Comparison of ENCODE assay signal across 15 cellular contexts in the genomic region with DNA sequence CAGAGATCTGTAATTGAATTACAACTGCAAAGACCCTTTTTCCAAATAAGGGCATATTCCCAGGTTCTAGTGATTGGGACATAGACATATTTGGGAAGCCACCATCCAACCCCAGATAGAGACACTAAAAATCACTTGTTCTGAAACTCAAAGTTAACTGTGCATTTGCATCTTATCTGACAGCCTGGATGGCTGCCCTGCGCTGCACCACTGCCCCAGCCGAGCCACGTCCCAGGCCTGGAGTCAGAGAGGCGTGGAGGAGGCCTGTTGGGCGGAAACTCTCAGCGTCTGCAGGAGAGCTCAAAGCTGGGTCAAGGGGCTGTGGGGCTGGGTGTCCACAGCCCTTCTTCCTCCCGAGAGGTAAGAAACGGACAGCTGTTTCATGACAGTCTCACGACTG.
A peak's percentile ranks its signal among the peaks of the same experiment; 100 is the strongest.
DNase-seq lines count a peak whose midpoint lies in the region; ATAC-seq, FAIRE-seq and TF ChIP-seq lines count a peak whose summit lies in the region.
"Had no signal": no experiment of that assay in that cellular context is flagged by ENCODE, and none has a peak within 500 bp of the region (broad histone marks: within the 10 kb centered on the region; RNA-seq: fewer than 3 reads in every experiment).

No MANE protein-coding gene starts in this region.

- no peak for TF ChIP-seq EP300 in H1 (IDR thresholded peaks at IDR 0.05; ENCODE audit: borderline replicate concordance in 1 of 2, low read depth in 2 of 2, low read length in 2 of 2)

- H3K56ac ChIP-seq in H1 (replicated peaks; ENCODE audit: insufficient read length, low read depth, low read length): no peak overlapping the region

- no peaks in the 10 kb centered on the region for H3K79me2 ChIP-seq in H1 (ENCODE audit: control insufficient read depth in 1 of 2, insufficient read depth in 2 of 2, low read length in 2 of 2)

- H2BK20ac ChIP-seq in H1 (ENCODE audit: low read length): no peak overlapping the region

- H3K27me3 ChIP-seq in right cardiac atrium (ENCODE audit: control insufficient read depth, insufficient read depth) (no peaks in the 10 kb centered on the region), H1 (replicated peaks in 1 of 4; ENCODE audit: control insufficient read depth in 3 of 4, extremely low read depth in 1 of 4, insufficient read depth in 3 of 4, low read length in 3 of 4) (0 out of 7 replicates have a peak, but pooled peaks cover 0 to 2% (median 0%) of the 10 kb centered on the region in 4 experiments)

- TF ChIP-seq CTCF in H1 (IDR thresholded peaks at IDR 0.05; ENCODE audit: control extremely low read depth in 1 of 3, insufficient read depth in 1 of 3, low read depth in 1 of 3, low read length in 3 of 3): no peak

- FAIRE-seq in H1 (lab: Jason Lieb, UNC): no peak
- FAIRE-seq: D721Med had no signal

- no peaks in the 10 kb centered on the region for H4K20me1 ChIP-seq in H1 (replicated peaks in 1 of 2; ENCODE audit: control insufficient read depth in 1 of 2, insufficient read depth in 2 of 2, low read length in 2 of 2)

- TF ChIP-seq POLR2A in H1 (IDR thresholded peaks at IDR 0.05; ENCODE audit: control extremely low read depth in 1 of 2, low read depth in 2 of 2, low read length in 2 of 2): no peak

- no peak overlapping the region for H3K4me2 ChIP-seq in H1 (ENCODE audit: insufficient read depth in 1 of 2, low read depth in 2 of 2, low read length in 2 of 2)

- H3K9ac ChIP-seq in H1 (replicated peaks in 1 of 4; ENCODE audit: extremely low read depth in 1 of 4, low read depth in 3 of 4, low read length in 3 of 4): no peak overlapping the region

- no peaks in the 10 kb centered on the region for H3K9me3 ChIP-seq in right cardiac atrium (ENCODE audit: control insufficient read depth, low read length)
- H3K9me3 ChIP-seq in H1 (ENCODE audit: insufficient read depth in 2 of 2, low read depth in 1 of 2, low read length in 1 of 2): no peaks in the 10 kb centered on the region
- H3K9me3 ChIP-seq: Caco-2, HAP-1 had no signal

- no peak overlapping the region for H2BK15ac ChIP-seq in H1 (ENCODE audit: low read length)

- H2BK5ac ChIP-seq in H1 (ENCODE audit: low read depth, low read length): no peak overlapping the region

- no peak overlapping the region for H3K4ac ChIP-seq in H1 (replicated peaks; ENCODE audit: insufficient read length, low read depth, low read length)

- no peaks in the 10 kb centered on the region for H3K36me3 ChIP-seq in H1 (ENCODE audit: control insufficient read depth in 2 of 4, insufficient read depth in 4 of 4, low read length in 3 of 4)
- H3K36me3 ChIP-seq: HAP-1 had no signal

- no peak for TF ChIP-seq RAD21 in H1 (IDR thresholded peaks at IDR 0.05 in 1 of 2, conservative IDR thresholded peaks at IDR 0.05 in 1 of 2; ENCODE audit: low read depth in 2 of 2, low read length in 2 of 2)

- no peak overlapping the region for H4K5ac ChIP-seq in H1 (ENCODE audit: insufficient read length, low read depth, low read length)

- POLR2A ChIA-PET in H1 (lab: Charles Lee; ENCODE audit: partially characterized antibody): no interaction called here

- no peak overlapping the region for H4K91ac ChIP-seq in H1 (replicated peaks; ENCODE audit: insufficient read length, low read length)

- no peak overlapping the region for H3K18ac ChIP-seq in H1 (ENCODE audit: extremely low read depth, low read length)

- intact Hi-C loops in cardiac septum (cut with DNase I) (no loop called here), right cardiac atrium (cut with DNase I) (no loop called here), sciatic nerve (cut with DNase I) (no loop called here)

- H3K27ac ChIP-seq in right cardiac atrium (ENCODE audit: low read length): no peak overlapping the region
- no peak overlapping the region for H3K27ac ChIP-seq in H1 (ENCODE audit: low read depth, low read length)
- H3K27ac ChIP-seq: C4-2B had no signal

- no peaks in the 10 kb centered on the region for H3K23me2 ChIP-seq in H1 (ENCODE audit: low read depth, low read length)

- H3K4me3 ChIP-seq in right cardiac atrium (ENCODE audit: low read length) (no peak overlapping the region), H1 (ENCODE audit: extremely low read depth in 1 of 4, insufficient read depth in 2 of 4, low read depth in 3 of 4, low read length in 4 of 4) (no peak overlapping the region)
- H3K4me3 ChIP-seq: HAP-1 had no signal

- 53% methylated on average over 9 of the region's 9 CpGs for whole genome bisulfite sequencing in right cardiac atrium
- WGBS in H1 (ENCODE audit: extremely low coverage in 1 of 2, insufficient coverage in 1 of 2, insufficient read length in 1 of 2, insufficient replicate concordance in 2 of 2, low coverage in 1 of 2, low lambda C conversion rate in 2 of 2, missing lambda C conversion rate in 1 of 2), 2 experiments: 76% methylated on average over 9 of the region's 9 CpGs; no CpG with 5 or more reads in 1 of the 2 experiments

- H3K79me1 ChIP-seq in H1 (ENCODE audit: low read depth, low read length): no peaks in the 10 kb centered on the region

- H2BK12ac ChIP-seq in H1 (ENCODE audit: low read depth, low read length): no peak overlapping the region

- no peak overlapping the region for H2BK120ac ChIP-seq in H1 (replicated peaks; ENCODE audit: low read depth, low read length)

- H3K4me1 ChIP-seq in right cardiac atrium (ENCODE audit: control insufficient read depth, insufficient read depth, low read length) (no peaks in the 10 kb centered on the region), H1 (replicated peaks in 1 of 4; ENCODE audit: control insufficient read depth in 3 of 4, insufficient read depth in 4 of 4, low read length in 3 of 4) (peaks cover 0 to 2% (median 0%) of the 10 kb centered on the region in 4 experiments; a peak in 1 of 7 replicates)
- H3K4me1 ChIP-seq: Caco-2, HAP-1 had no signal

- H2AFZ ChIP-seq in H1 (ENCODE audit: low read length): no peak overlapping the region

- H3K14ac ChIP-seq in H1 (ENCODE audit: insufficient read length): no peak overlapping the region

- CTCF ChIA-PET in H1 (lab: Charles Lee; ENCODE audit: partially characterized antibody): no interaction called here

- H2AK5ac ChIP-seq in H1 (ENCODE audit: low read depth, low read length): no peak overlapping the region

- no peak overlapping the region for H3K23ac ChIP-seq in H1 (ENCODE audit: insufficient read length)

- DNase-seq in cardiac septum (ENCODE audit: low spot score) (peak; percentile 44), right cardiac atrium (no peak), NCI-H524 (lab: John Stamatoyannopoulos, UW) (peak; percentile 69 to 84), H1 (ENCODE audit: low read depth in 1 of 2, low spot score in 2 of 2) (no peak), sciatic nerve (ENCODE audit: low spot score) (peak; percentile 18), NCI-H128 (lab: John Stamatoyannopoulos, UW; ENCODE audit: unreplicated experiment) (no peak), cortex of kidney (lab: John Stamatoyannopoulos, UW) (no peak)
- DNase-seq in activated naive CD4-positive, alpha-beta T cell (lab: John Stamatoyannopoulos, UW): no peak
- DNase-seq: 8988T; Caco-2; CD4-positive, alpha-beta T cell; GDM1 had no signal

- H4K8ac ChIP-seq in H1 (ENCODE audit: extremely low read depth, insufficient read depth, low read length): no peak overlapping the region

- ATAC-seq in right cardiac atrium (no peak), sciatic nerve (no peak)

TF ChIP-seq in H1, 55 proteins besides CTCF, POLR2A, EP300 and RAD21:
- TF ChIP-seq SRF (IDR thresholded peaks at IDR 0.05; ENCODE audit: low read depth, low read length): peak; percentile 63
- TF ChIP-seq, protein P1, sequence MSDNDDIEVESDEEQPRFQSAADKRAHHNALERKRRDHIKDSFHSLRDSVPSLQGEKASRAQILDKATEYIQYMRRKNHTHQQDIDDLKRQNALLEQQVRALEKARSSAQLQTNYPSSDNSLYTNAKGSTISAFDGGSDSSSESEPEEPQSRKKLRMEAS (IDR thresholded peaks at IDR 0.05): no peak

Comparison
In these comparisons a context has a peak if more than half of its experiments do, and no peak if none do; other contexts are left out.
1. DNase-seq: peak in cardiac septum (single experiment), NCI-H524 (2 of 2) and sciatic nerve (single experiment); none in right cardiac atrium (0 of 3), H1 (0 of 2), NCI-H128 (single experiment), cortex of kidney (single experiment) and activated naive CD4-positive, alpha-beta T cell (0 of 4).